ENCODE assay signal across 8 cellular contexts in genomic region chr11:26649884-26650283, GRCh38.
DNase-seq lines count a peak whose midpoint lies in the region; ATAC-seq and TF ChIP-seq lines count a peak whose summit lies in the region.

No MANE protein-coding gene starts in this region.

- peak; percentile 83 for TF ChIP-seq CTCF in BJ (IDR thresholded peaks at IDR 0.05; ENCODE audit: insufficient read depth, low read depth, low read length)
- TF ChIP-seq CTCF in ovary (IDR thresholded peaks at IDR 0.05), result no peak

- H3K4me1 ChIP-seq in neuronal stem cell (ENCODE audit: control insufficient read depth in 2 of 2, insufficient read depth in 1 of 2, low read depth in 1 of 2, low read length in 2 of 2) (no peaks in the 10 kb centered on the region), ovary (ENCODE audit: insufficient read depth) (no peaks in the 10 kb centered on the region)

- peak; percentile 98 for ATAC-seq in GM18505 (IDR thresholded peaks at IDR 0.05; ENCODE audit: unreplicated experiment)
- peak; percentile 91 for ATAC-seq in HG02870 (IDR thresholded peaks at IDR 0.05; ENCODE audit: unreplicated experiment)

- no peak overlapping the region for H4K91ac ChIP-seq in neuronal stem cell (ENCODE audit: low read depth, low read length, poor library complexity)

- H2BK120ac ChIP-seq in neuronal stem cell (ENCODE audit: low read depth, low read length), result no peak overlapping the region

- CTCF ChIA-PET in BJ (lab: Yijun Ruan, JAX), result interaction anchor here (0.7 to 1.4 kb wide), 10 partner anchors 8 to 509 kb away, joined by 3 to 7 read pairs (median 3); no protein-coding TSS in a partner anchor

- H4K8ac ChIP-seq in neuronal stem cell (ENCODE audit: low read depth, low read length), result no peak overlapping the region

- H3K27me3 ChIP-seq in BJ (ENCODE audit: control insufficient read depth, insufficient read depth, low read length) (no peaks in the 10 kb centered on the region), neuronal stem cell (ENCODE audit: control insufficient read depth in 3 of 3, insufficient read depth in 3 of 3, low read depth in 1 of 3, low read length in 3 of 3) (no peaks in the 10 kb centered on the region), ovary (no peaks in the 10 kb centered on the region)

- H2AFZ ChIP-seq in neuronal stem cell (ENCODE audit: low read length), result no peak overlapping the region

- H3K36me3 ChIP-seq in BJ (ENCODE audit: control insufficient read depth, insufficient read depth, low read length) (no peaks in the 10 kb centered on the region), neuronal stem cell (replicated peaks in 1 of 2; ENCODE audit: control insufficient read depth in 2 of 2, insufficient read depth in 2 of 2, low read length in 2 of 2) (no peaks in the 10 kb centered on the region), ovary (no peaks in the 10 kb centered on the region)

- TF ChIP-seq EP300 in ovary (IDR thresholded peaks at IDR 0.05), result no peak

- no peak overlapping the region for H2AK5ac ChIP-seq in neuronal stem cell (ENCODE audit: low read depth, low read length)

- TF ChIP-seq POLR2A in GM18505 (IDR thresholded peaks at IDR 0.05; ENCODE audit: borderline replicate concordance, extremely low read depth, insufficient read depth, insufficient read length), result no peak
- no peak for TF ChIP-seq POLR2A in ovary (IDR thresholded peaks at IDR 0.05)

- no peak overlapping the region for H3K4me2 ChIP-seq in neuronal stem cell (ENCODE audit: insufficient read depth, low read length, poor library complexity, severe bottlenecking)

- no CpG with 5 or more reads among the region's 8 CpGs for WGBS in neuronal stem cell (ENCODE audit: extremely low coverage in 2 of 2, insufficient read length in 2 of 2, insufficient replicate concordance in 1 of 2), 2 donors
- WGBS in ovary, 3 donors, result 33 to 39% (median 36%) methylated on average over 8 of the region's 8 CpGs

- H3K14ac ChIP-seq in neuronal stem cell (ENCODE audit: low read length), result no peak overlapping the region

- H2BK12ac ChIP-seq in neuronal stem cell (ENCODE audit: low read length), result no peak overlapping the region

- H3K23ac ChIP-seq in neuronal stem cell (ENCODE audit: low read depth, low read length, poor library complexity), result no peak overlapping the region

- no peak overlapping the region for H3K4me3 ChIP-seq in BJ (ENCODE audit: low read depth, low read length)
- no peak overlapping the region for H3K4me3 ChIP-seq in neuronal stem cell (ENCODE audit: low read length in 2 of 2)
- H3K4me3 ChIP-seq in ovary, result no peak overlapping the region

- no peak overlapping the region for H3K4ac ChIP-seq in neuronal stem cell (ENCODE audit: low read length)

- H3K27ac ChIP-seq in neuronal stem cell (replicated peaks; ENCODE audit: low read length) (no peak overlapping the region), ovary (no peak overlapping the region)

- no peaks in the 10 kb centered on the region for H3K9me3 ChIP-seq in neuronal stem cell (replicated peaks in 1 of 2; ENCODE audit: control insufficient read depth in 2 of 2, insufficient read depth in 1 of 2, low read depth in 1 of 2, low read length in 2 of 2)
- H3K9me3 ChIP-seq in ovary, result no peaks in the 10 kb centered on the region

- no peak overlapping the region for H3K18ac ChIP-seq in neuronal stem cell (ENCODE audit: low read length)

- no peak overlapping the region for H2BK15ac ChIP-seq in neuronal stem cell (ENCODE audit: low read length)

- DNase-seq in BJ (ENCODE audit: low read depth) (peak; percentile 4), NCI-H1092 (lab: John Stamatoyannopoulos, UW) (peak; percentile 45), SKM-1 treated with dmso at 0.1 percent for 144 hours (lab: John Stamatoyannopoulos, UW; ENCODE audit: unreplicated experiment) (peak; percentile 25), fibroblast of gingiva (ENCODE audit: low read depth) (peak; percentile 64), neuronal stem cell (ENCODE audit: low spot score) (peak; percentile 72), ovary (no peak)

- no peak overlapping the region for H2BK5ac ChIP-seq in neuronal stem cell (ENCODE audit: low read length)

- POLR2A ChIA-PET in BJ (lab: Charles Lee), result no interaction called here

- H3K9ac ChIP-seq in neuronal stem cell (ENCODE audit: low read depth, low read length, poor library complexity), result no peak overlapping the region

- intact Hi-C loops in ovary (cut with DNase I), result no loop called here

- no peaks in the 10 kb centered on the region for H3K79me1 ChIP-seq in neuronal stem cell (ENCODE audit: low read depth, low read length)

Comparison
In these comparisons a context has a peak if more than half of its experiments do, and no peak if none do; other contexts are left out.
1. DNase-seq: peak in BJ (single experiment), NCI-H1092 (single experiment), SKM-1 treated with dmso at 0.1 percent for 144 hours (single experiment), fibroblast of gingiva (single experiment) and neuronal stem cell (single experiment); none in ovary (0 of 5).